ENCODE assay signal across 8 cellular contexts in genomic region chr2:172555272-172555521, GRCh38. TPM values are rescaled to one million over a fixed set of nuclear protein-coding genes. Genes with fewer than 3 reads are reported as not detected.
DNase-seq lines count a peak whose midpoint lies in the region; ATAC-seq, FAIRE-seq and TF ChIP-seq lines count a peak whose summit lies in the region.

No MANE protein-coding gene starts in this region.

- H3K9me3 Mint-ChIP-seq in activated T-cell treated with anti-CD3 and anti-CD28 coated beads, Interleukin-2, amount 50 U/mL, for 4 hours, result no peaks in the 10 kb centered on the region
- no peaks in the 10 kb centered on the region for H3K9me3 Mint-ChIP-seq in stimulated activated effector memory CD8-positive, alpha-beta T cell treated with anti-CD3 and anti-CD28 coated beads, Interleukin-12 subunit alpha, Interleukin-12 subunit beta, amount 100 ng/mL, for 72 hours

- peaks cover 56% of the 10 kb centered on the region for H3K4me1 Mint-ChIP-seq in activated T-cell treated with anti-CD3 and anti-CD28 coated beads, Interleukin-2, amount 50 U/mL, for 4 hours (ENCODE audit: low read depth)
- H3K4me1 Mint-ChIP-seq in stimulated activated effector memory CD8-positive, alpha-beta T cell treated with anti-CD3 and anti-CD28 coated beads, Interleukin-12 subunit alpha, Interleukin-12 subunit beta, amount 100 ng/mL, for 72 hours, result peaks cover 43% of the 10 kb centered on the region

- peak overlapping the region; percentile 97 for H3K27ac Mint-ChIP-seq in stimulated activated effector memory CD8-positive, alpha-beta T cell treated with anti-CD3 and anti-CD28 coated beads, Interleukin-12 subunit alpha, Interleukin-12 subunit beta, amount 100 ng/mL, for 72 hours

- peak in 1 of 2 donors; percentile 18 for ATAC-seq in activated T-cell treated with anti-CD3 and anti-CD28 coated beads, Interleukin-2, amount 50 U/mL, for 4 hours
- ATAC-seq in stimulated activated effector memory CD8-positive, alpha-beta T cell treated with anti-CD3 and anti-CD28 coated beads, Interleukin-12 subunit alpha, Interleukin-12 subunit beta, amount 100 ng/mL, for 72 hours, result peak; percentile 35

- H3K36me3 Mint-ChIP-seq in activated T-cell treated with anti-CD3 and anti-CD28 coated beads, Interleukin-2, amount 50 U/mL, for 4 hours (ENCODE audit: insufficient read depth), result peaks cover 5% of the 10 kb centered on the region
- H3K36me3 Mint-ChIP-seq in stimulated activated effector memory CD8-positive, alpha-beta T cell treated with anti-CD3 and anti-CD28 coated beads, Interleukin-12 subunit alpha, Interleukin-12 subunit beta, amount 100 ng/mL, for 72 hours, result peaks cover 67% of the 10 kb centered on the region

- H3K9me3 ChIP-seq in SJCRH30 (replicated peaks), result no peaks in the 10 kb centered on the region

- no peaks in the 10 kb centered on the region for H3K27me3 ChIP-seq in SJCRH30

- no peak for TF ChIP-seq CTCF in foreskin fibroblast (IDR thresholded peaks at IDR 0.05; ENCODE audit: low read depth, low read length)

- DNase-seq in activated T-cell treated with anti-CD3 and anti-CD28 coated beads, Interleukin-2, amount 50 U/mL, for 4 hours, result no peak
- no peak for DNase-seq in activated T-cell treated with anti-CD3 and anti-CD28 coated beads, Interleukin-2, amount 50 U/mL, for 1 hour
- DNase-seq in SJCRH30 (no peak), foreskin fibroblast (no peak), DMS153 treated with DMSO at 0.1 percent for 48 hours (lab: John Stamatoyannopoulos, UW; ENCODE audit: unreplicated experiment) (no peak), frontal cortex (ENCODE audit: low spot score in 2 of 2) (no peak), foreskin melanocyte (no peak)
- no peak for DNase-seq in stimulated activated effector memory CD8-positive, alpha-beta T cell treated with anti-CD3 and anti-CD28 coated beads, Interleukin-12 subunit alpha, Interleukin-12 subunit beta, amount 100 ng/mL, for 72 hours (ENCODE audit: low spot score in 2 of 2)

- H3K36me3 ChIP-seq in SJCRH30, result no peaks in the 10 kb centered on the region

- H3K4me3 ChIP-seq in SJCRH30 (peak overlapping the region; percentile 92), foreskin fibroblast (ENCODE audit: low read depth in 1 of 2, low read length in 2 of 2) (peak overlapping the region; percentile 82 to 90)

- no peaks in the 10 kb centered on the region for H3K27me3 Mint-ChIP-seq in activated T-cell treated with anti-CD3 and anti-CD28 coated beads, Interleukin-2, amount 50 U/mL, for 4 hours (ENCODE audit: low read depth)

- H3K27ac ChIP-seq in SJCRH30, result peak overlapping the region; percentile 70

- H3K4me3 Mint-ChIP-seq in activated T-cell treated with anti-CD3 and anti-CD28 coated beads, Interleukin-2, amount 50 U/mL, for 4 hours, result peak overlapping the region; percentile 91
- peak overlapping the region; percentile 93 for H3K4me3 Mint-ChIP-seq in stimulated activated effector memory CD8-positive, alpha-beta T cell treated with anti-CD3 and anti-CD28 coated beads, Interleukin-12 subunit alpha, Interleukin-12 subunit beta, amount 100 ng/mL, for 72 hours

- no peak for FAIRE-seq in frontal cortex (lab: Jason Lieb, UNC)

- H3K4me1 ChIP-seq in SJCRH30, result no peaks in the 10 kb centered on the region

RNA-seq across cellular contexts. Expression of gene PDK1, which starts 0.7 kb away (rescaled TPM):
- total RNA-seq in activated T-cell treated with anti-CD3 and anti-CD28 coated beads, Interleukin-2, amount 50 U/mL, for 4 hours, result 10 to 100 TPM; 18.3 to 22.9 (median 19.5) TPM
- 28.2 and 39.1 TPM in 2 replicates for total RNA-seq in SJCRH30 (2014; rRNA removed; shearing (Covaris generic))
- total RNA-seq in frontal cortex, result 10.6 TPM
